17 cellular contexts compared by ENCODE assay signal in the genomic region with DNA sequence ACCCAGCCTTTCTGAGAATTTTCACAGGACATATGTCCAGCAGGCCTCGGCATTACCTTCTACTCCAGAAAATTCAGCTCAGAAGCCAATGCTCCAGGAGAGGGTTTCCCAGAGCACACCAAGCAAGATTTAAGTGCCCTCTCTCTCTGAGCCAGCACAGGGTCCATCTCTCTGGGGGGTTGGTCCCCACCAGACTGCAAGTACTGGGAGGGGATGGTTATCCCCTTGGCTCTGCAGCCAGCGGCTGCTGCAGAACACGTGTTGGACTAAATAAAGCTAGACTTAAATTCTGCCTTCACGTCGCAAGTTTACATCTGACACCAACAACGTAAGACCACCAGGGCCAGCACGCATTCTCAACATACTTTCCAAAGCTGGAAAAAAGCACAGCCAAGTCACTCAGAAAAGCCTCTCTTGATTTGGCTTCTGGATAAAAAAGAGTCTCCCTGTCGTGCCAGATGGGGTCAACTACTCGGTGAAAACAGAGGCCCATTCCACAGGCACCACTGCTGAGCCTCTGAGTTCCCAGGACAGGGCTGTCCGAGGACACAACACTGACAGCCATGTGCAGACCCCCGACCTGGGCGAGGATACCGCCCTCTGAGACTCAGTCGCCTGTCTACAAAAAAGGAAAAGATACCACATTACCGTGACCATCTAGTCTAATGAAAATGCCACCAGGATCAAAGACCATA.
DNase-seq lines count a peak whose midpoint lies in the region; ATAC-seq and TF ChIP-seq lines count a peak whose summit lies in the region.
"Had no signal": no experiment of that assay in that cellular context is flagged by ENCODE, and none has a peak within 500 bp of the region (broad histone marks: within the 10 kb centered on the region; RNA-seq: fewer than 3 reads in every experiment).

No MANE protein-coding gene starts in this region.

- no peaks in the 10 kb centered on the region for H3K27me3 ChIP-seq in mammary epithelial cell (ENCODE audit: insufficient read depth, low read length)
- no peaks in the 10 kb centered on the region for H3K27me3 ChIP-seq in thoracic aorta (replicated peaks; ENCODE audit: insufficient read depth)
- H3K27me3 ChIP-seq: BLaER1 treated with 17β-estradiol and CSF1 and Interleukin-3, amounts not matched to agents 10 nM and 100 nM; testis had no signal

- no peaks in the 10 kb centered on the region for H3K9me3 ChIP-seq in mammary epithelial cell (replicated peaks; ENCODE audit: insufficient read depth, low read length)
- H3K9me3 ChIP-seq in mesodermal cell (ENCODE audit: control insufficient read depth, low read length): no peaks in the 10 kb centered on the region
- no peaks in the 10 kb centered on the region for H3K9me3 ChIP-seq in thoracic aorta
- H3K9me3 ChIP-seq: BLaER1 treated with 17β-estradiol and CSF1 and Interleukin-3, amounts not matched to agents 10 nM and 100 nM; testis had no signal

- H3K9ac ChIP-seq in mammary epithelial cell (ENCODE audit: insufficient read depth, low read length): no peak overlapping the region

- H3K4me1 ChIP-seq in mammary epithelial cell (ENCODE audit: insufficient read depth, low read length) (peaks cover 33% of the 10 kb centered on the region), mesodermal cell (ENCODE audit: control insufficient read depth, insufficient read depth, low read length, poor library complexity, severe bottlenecking) (peaks cover 52% of the 10 kb centered on the region), thoracic aorta (ENCODE audit: control insufficient read depth in 1 of 2, low read depth in 2 of 2) (peaks cover 27 to 54% of the 10 kb centered on the region in 2 donors)

- H3K4me3 ChIP-seq in mammary epithelial cell (replicated peaks in 1 of 3; ENCODE audit: insufficient read depth in 1 of 3, low read depth in 2 of 3, low read length in 3 of 3) (no peak overlapping the region), coronary artery (no peak overlapping the region), mesodermal cell (ENCODE audit: extremely low read depth, insufficient read depth, low read length, poor library complexity, severe bottlenecking) (no peak overlapping the region), thoracic aorta (no peak overlapping the region)
- H3K4me3 ChIP-seq: BLaER1 treated with 17β-estradiol and CSF1 and Interleukin-3, amounts not matched to agents 10 nM and 100 nM; testis had no signal

- H3K79me2 ChIP-seq in mammary epithelial cell (ENCODE audit: insufficient read depth, low read length): peaks cover 97% of the 10 kb centered on the region

- WGBS in mammary epithelial cell (ENCODE audit: low coverage, missing lambda C conversion rate): 93% methylated on average over 15 of the region's 15 CpGs
- WGBS in mesodermal cell (ENCODE audit: insufficient coverage in 2 of 2), 2 experiments: 94 to 98% methylated on average over 10 to 13 of the region's 15 CpGs

- peak overlapping the region; percentile 87 for H3K27ac Mint-ChIP-seq in MCF 10A (ENCODE audit: low read depth, unreplicated experiment)

- no peak for TF ChIP-seq CTCF in MCF 10A (IDR thresholded peaks at IDR 0.05; ENCODE audit: unreplicated experiment)
- no peak for TF ChIP-seq CTCF in mammary epithelial cell (conservative IDR thresholded peaks at IDR 0.05 in 1 of 2, IDR thresholded peaks at IDR 0.05 in 1 of 2; ENCODE audit: extremely low read depth in 1 of 2, insufficient read depth in 1 of 2, low read depth in 1 of 2, low read length in 2 of 2)
- no peak for TF ChIP-seq CTCF in coronary artery (IDR thresholded peaks at IDR 0.05)
- no peak for TF ChIP-seq CTCF in thoracic aorta (IDR thresholded peaks at IDR 0.05)

- CTCF ChIA-PET in MCF 10A (lab: Yijun Ruan, JAX): interaction anchor here (1.2 to 1.8 kb wide), 3 partner anchors 8 to 35 kb away, joined by 3 to 7 read pairs (median 4); no protein-coding TSS in a partner anchor
- CTCF ChIA-PET in mammary epithelial cell (lab: Charles Lee; ENCODE audit: low non-redundant PET): no interaction called here

- H3K4me1 Mint-ChIP-seq in MCF 10A (ENCODE audit: insufficient read depth, unreplicated experiment): peaks cover 46% of the 10 kb centered on the region

- H3K27me3 Mint-ChIP-seq in MCF 10A (ENCODE audit: insufficient read depth, unreplicated experiment): no peaks in the 10 kb centered on the region

- ATAC-seq in thoracic aorta (ENCODE audit: insufficient number of reproducible peaks, low FRiP score, low read depth): no peak

- intact Hi-C loops in MCF 10A (cut with micrococcal nuclease) (loop anchor here (5.0 kb wide), 1 partner anchor 74 kb away; no protein-coding TSS in a partner anchor), mammary epithelial cell (cut with micrococcal nuclease) (no loop called here)

- no peak overlapping the region for H3K4me3 Mint-ChIP-seq in MCF 10A (ENCODE audit: unreplicated experiment)

- BruUV-seq in MCF 10A (replicated peaks; lab: Mats Ljungman, UMichigan) (no TSS peak), mammary epithelial cell (replicated peaks; lab: Mats Ljungman, UMichigan) (no TSS peak)

- no peak overlapping the region for H3K4me2 ChIP-seq in mammary epithelial cell (ENCODE audit: insufficient read depth, low read depth, low read length)
- H3K4me2 ChIP-seq: BLaER1 treated with 17β-estradiol and CSF1 and Interleukin-3, amounts not matched to agents 10 nM and 100 nM had no signal

- POLR2A ChIA-PET in MCF 10A (lab: Yijun Ruan, JAX): no interaction called here

- H2AFZ ChIP-seq in mammary epithelial cell (ENCODE audit: low read depth, low read length): no peak overlapping the region

- H3K36me3 ChIP-seq in mammary epithelial cell (ENCODE audit: insufficient read depth, low read length) (no peaks in the 10 kb centered on the region), mesodermal cell (ENCODE audit: control insufficient read depth, insufficient read depth, low read length) (peaks cover 92% of the 10 kb centered on the region), thoracic aorta (no peaks in the 10 kb centered on the region)

- in situ Hi-C loops in mammary epithelial cell (cut with MboI; ENCODE audit: low sequenced_read_pairs in 2 of 2): no loop called here

- H3K9me3 Mint-ChIP-seq in MCF 10A (ENCODE audit: unreplicated experiment): no peaks in the 10 kb centered on the region

- peaks cover 77% of the 10 kb centered on the region for H3K36me3 Mint-ChIP-seq in MCF 10A (ENCODE audit: insufficient read depth, unreplicated experiment)

- H3K27ac ChIP-seq in mammary epithelial cell (ENCODE audit: insufficient read depth, low read depth, low read length) (no peak overlapping the region), coronary artery (peak overlapping the region; percentile 91 to 98), mesodermal cell (ENCODE audit: low read depth, low read length, severe bottlenecking) (peak overlapping the region; percentile 59), thoracic aorta (peak overlapping the region; percentile 89 to 95)
- H3K27ac ChIP-seq: testis had no signal

- H4K20me1 ChIP-seq in mammary epithelial cell (ENCODE audit: insufficient read depth, low read length): no peaks in the 10 kb centered on the region

- dilution Hi-C loops in mammary epithelial cell (cut with HindIII; ENCODE audit: low sequenced_read_pairs): no loop called here

- DNase-seq in MCF 10A (ENCODE audit: unreplicated experiment): no peak
- DNase-seq in mammary epithelial cell: no peak
- DNase-seq in coronary artery (ENCODE audit: low spot score): no peak
- no peak for DNase-seq in thoracic aorta (ENCODE audit: low spot score)
- no peak for DNase-seq in SHP77 (lab: John Stamatoyannopoulos, UW)
- DNase-seq in NCI-H2107 treated with DMSO at 0.1 percent for 48 hours (lab: John Stamatoyannopoulos, UW; ENCODE audit: unreplicated experiment): no peak
- no peak for DNase-seq in stimulated activated CD4-positive, alpha-beta T cell treated with anti-CD3 and anti-CD28 coated beads, Interleukin-2, amount 100 ng/mL, for 24 hours
- DNase-seq: activated CD4-positive, alpha-beta T cell treated with anti-CD3 and anti-CD28 coated beads for 48 hours; activated CD8-positive, alpha-beta memory T cell treated with anti-CD3 and anti-CD28 coated beads, Interleukin-2, amount 50 U/mL, for 48 hours; activated naive CD4-positive, alpha-beta T cell; NCI-H1930; NCI-H510A treated with DMSO at 0.1 percent for 48 hours; retina; stimulated activated CD4-positive, alpha-beta T cell treated with anti-CD3 and anti-CD28 coated beads, Interleukin-4, amount 100 ng/mL, for 1 hour had no signal
